Comparison of ENCODE assay signal across 17 cellular contexts in the genomic region with DNA sequence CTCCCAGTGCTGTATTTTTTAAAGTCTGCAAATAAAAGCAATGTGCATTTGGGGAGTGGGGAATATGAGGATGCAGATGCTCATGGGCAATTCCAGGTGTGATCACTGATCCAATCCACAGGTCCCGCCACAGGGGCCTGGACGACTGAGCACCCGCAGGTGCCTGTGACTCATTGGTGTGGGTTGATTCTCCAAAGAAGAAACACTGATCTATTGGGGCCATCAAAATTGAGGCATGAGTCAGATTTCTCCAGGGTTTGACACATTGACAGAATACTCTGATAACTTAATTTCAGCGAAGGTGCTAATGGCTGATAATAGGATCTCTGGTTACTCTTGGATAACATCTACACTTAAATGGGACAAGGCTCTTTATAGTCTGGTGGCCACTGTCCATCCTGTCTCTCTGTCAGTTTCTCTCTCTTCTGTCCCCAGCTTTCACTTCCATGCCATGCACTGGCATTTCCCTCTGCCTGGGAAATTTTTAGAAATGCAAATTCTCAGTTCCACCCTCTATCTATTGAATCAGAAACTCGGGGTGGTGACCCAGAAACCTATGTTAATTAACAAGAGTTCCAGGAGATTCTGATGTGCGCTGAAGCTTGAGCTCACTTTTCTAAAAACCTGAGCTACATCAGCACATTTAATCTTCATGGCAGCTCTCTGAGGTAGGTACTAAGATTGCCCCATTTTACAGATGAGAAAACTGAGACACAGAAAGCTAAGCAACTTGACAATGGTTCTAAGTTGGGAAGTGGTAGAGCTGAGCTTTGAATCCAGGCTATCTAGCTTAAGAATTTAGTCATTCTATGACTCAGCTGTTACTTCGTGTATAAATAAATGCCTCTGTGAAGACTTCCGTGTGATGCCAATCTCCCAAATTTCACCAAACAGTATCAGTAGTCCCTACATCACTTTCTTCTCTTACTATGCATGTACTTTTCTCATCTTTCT. TPM values are rescaled to one million over a fixed set of nuclear protein-coding genes. Genes with fewer than 3 reads are reported as not detected.
DNase-seq lines count a peak whose midpoint lies in the region; ATAC-seq and TF ChIP-seq lines count a peak whose summit lies in the region.
"Had no signal": no experiment of that assay in that cellular context is flagged by ENCODE, and none has a peak within 500 bp of the region (broad histone marks: within the 10 kb centered on the region; RNA-seq: fewer than 3 reads in every experiment).

No MANE protein-coding gene starts in this region.

- POLR2A ChIA-PET in PC-3 (lab: Charles Lee; ENCODE audit: unreplicated experiment) = interaction anchor here (0.6 kb wide), 1 partner anchor 35 kb away, joined by 5 read pairs; no protein-coding TSS in a partner anchor

- no TSS peak for BruUV-seq in PC-3 (replicated peaks; lab: Mats Ljungman, UMichigan)

- H3K27ac ChIP-seq in PC-3 (ENCODE audit: low read length) = no peak overlapping the region
- H3K27ac ChIP-seq: epithelial cell of prostate, psoas muscle had no signal

- H2AFZ ChIP-seq in PC-3 (ENCODE audit: low read length) = no peak overlapping the region

- H3K79me2 ChIP-seq in PC-3 (ENCODE audit: low read length) = no peaks in the 10 kb centered on the region

- H3K4me2 ChIP-seq in PC-3 (ENCODE audit: low read length) = no peak overlapping the region

- no peak for TF ChIP-seq CTCF in PC-3 (conservative IDR thresholded peaks at IDR 0.05; ENCODE audit: low read depth, low read length)
- TF ChIP-seq CTCF in epithelial cell of esophagus (IDR thresholded peaks at IDR 0.05; ENCODE audit: insufficient read depth, low read depth, low read length, missing control alignments) = no peak
- no peak for TF ChIP-seq CTCF in mucosa of descending colon (IDR thresholded peaks at IDR 0.05)

- H3K4me3 ChIP-seq in PC-3 (ENCODE audit: low read length) (no peak overlapping the region), epithelial cell of esophagus (ENCODE audit: low read length) (no peak overlapping the region), mucosa of descending colon (no peak overlapping the region)
- H3K4me3 ChIP-seq: psoas muscle had no signal

- H3K36me3 ChIP-seq in PC-3 (ENCODE audit: low read depth, low read length) (no peaks in the 10 kb centered on the region), mucosa of descending colon (ENCODE audit: low read depth) (no peaks in the 10 kb centered on the region)

- peaks cover 33% of the 10 kb centered on the region for H3K27me3 ChIP-seq in PC-3 (ENCODE audit: low read length)

- no peak overlapping the region for H3K9ac ChIP-seq in PC-3 (ENCODE audit: low read length)

- peak; percentile 81 for ATAC-seq in PC-3
- ATAC-seq in sciatic nerve = no peak
- ATAC-seq in mucosa of descending colon = no peak

- DNase-seq in AG20443 (ENCODE audit: low spot score) = peak; percentile 20
- DNase-seq in PC-3 = peak; percentile 57
- peak; percentile 16 for DNase-seq in epithelial cell of esophagus (ENCODE audit: low read depth)
- DNase-seq in renal cortical epithelial cell (ENCODE audit: low read depth) = peak; percentile 23
- no peak for DNase-seq in activated CD4-positive, CD25-positive, alpha-beta regulatory T cell treated with anti-CD3 and anti-CD28 coated beads, Interleukin-2, amount 50 U/mL, for 72 hours
- no peak for DNase-seq in sciatic nerve (ENCODE audit: low spot score)
- DNase-seq in mucosa of descending colon = no peak
- DNase-seq in NCI-H128 (lab: John Stamatoyannopoulos, UW; ENCODE audit: unreplicated experiment) = no peak
- DNase-seq: activated CD4-positive, CD25-positive, alpha-beta regulatory T cell; amygdala; islet precursor cell; NCI-H146; NCI-H345; psoas muscle; stimulated activated naive CD4-positive, alpha-beta T cell; T-helper 2 cell had no signal

- no peaks in the 10 kb centered on the region for H3F3A ChIP-seq in PC-3 (ENCODE audit: low read length, unreplicated experiment)

- H3K9me3 ChIP-seq in PC-3 (ENCODE audit: low read length) = no peaks in the 10 kb centered on the region
- H3K9me3 ChIP-seq in mucosa of descending colon = no peaks in the 10 kb centered on the region
- H3K9me3 ChIP-seq: psoas muscle had no signal

- H3K4me1 ChIP-seq in PC-3 (ENCODE audit: insufficient read depth, low read length) (no peaks in the 10 kb centered on the region), mucosa of descending colon (ENCODE audit: low read depth) (no peaks in the 10 kb centered on the region)

- no peaks in the 10 kb centered on the region for H3K9me2 ChIP-seq in PC-3 (replicated peaks; ENCODE audit: low read length)

- CTCF ChIA-PET in PC-3 (lab: Charles Lee) = interaction anchor here (0.5 kb wide), 1 partner anchor 8 kb away, joined by 3 read pairs; no protein-coding TSS in a partner anchor

- intact Hi-C loops in PC-3 (cut with micrococcal nuclease) (no loop called here), sciatic nerve (cut with DNase I) (no loop called here), mucosa of descending colon (cut with DNase I, micrococcal nuclease) (no loop called here)

- no peaks in the 10 kb centered on the region for H4K20me1 ChIP-seq in PC-3 (ENCODE audit: low read length)

RNA-seq across cellular contexts. Expression of a gene that starts 10.2 kb away (rescaled TPM):
- total RNA-seq in PC-3 (2014; rRNA removed) = not detected in 2 replicates
- 1.6 and 3.1 TPM in 2 replicates for total RNA-seq in renal cortical epithelial cell
- total RNA-seq in sciatic nerve = 14.8 TPM
- 1 to 10 TPM; 5.1 to 6.6 (median 6.1) TPM for total RNA-seq in mucosa of descending colon

Comparison
In these comparisons a context has a peak if more than half of its experiments do, and no peak if none do; other contexts are left out.
1. DNase-seq: peak in AG20443 (single experiment), PC-3 (single experiment), epithelial cell of esophagus (single experiment) and renal cortical epithelial cell (single experiment); none in activated CD4-positive, CD25-positive, alpha-beta regulatory T cell treated with anti-CD3 and anti-CD28 coated beads, Interleukin-2, amount 50 U/mL, for 72 hours (single experiment), sciatic nerve (single experiment), mucosa of descending colon (0 of 3) and NCI-H128 (single experiment).